In genomic region chr11:99513368-99513767, GRCh38 we compare ENCODE assay signal across 25 cellular contexts.
"Had no signal": no experiment of that assay in that cellular context is flagged by ENCODE, and none has a peak within 500 bp of the region (broad histone marks: within the 10 kb centered on the region; RNA-seq: fewer than 3 reads in every experiment).

No MANE protein-coding gene starts in this region.

- H3K27me3 Mint-ChIP-seq: naive thymus-derived CD4-positive, alpha-beta T cell; type B pancreatic cell had no signal

- H3K9me3 ChIP-seq: esophagus muscularis mucosa, gastroesophageal sphincter, heart left ventricle, left lung, ovary, right lobe of liver, tibial artery had no signal

- H3K36me3 ChIP-seq: esophagus muscularis mucosa, gastroesophageal sphincter, heart left ventricle, left lung, ovary, right lobe of liver, stomach, tibial artery had no signal

- H3K79me2 ChIP-seq: hepatocyte had no signal

- H3K27ac ChIP-seq: coronary artery, esophagus muscularis mucosa, foreskin keratinocyte, gastroesophageal sphincter, heart left ventricle, hepatocyte, left lung, ovary, right lobe of liver, stomach, tibial artery had no signal

- H2AFZ ChIP-seq: hepatocyte had no signal

- H3K4me3 ChIP-seq: coronary artery, esophagus muscularis mucosa, gastroesophageal sphincter, heart left ventricle, hepatocyte, left lung, ovary, right lobe of liver, stomach, tibial artery had no signal

- H3K4me1 ChIP-seq: esophagus muscularis mucosa, foreskin keratinocyte, gastroesophageal sphincter, heart left ventricle, left lung, right lobe of liver, stomach, tibial artery had no signal

- H3K27me3 ChIP-seq: esophagus muscularis mucosa, foreskin keratinocyte, gastroesophageal sphincter, heart left ventricle, hepatocyte, left lung, ovary, right lobe of liver, stomach, tibial artery had no signal

- H3K9me3 Mint-ChIP-seq: nephron, type B pancreatic cell had no signal

- H3K4me1 Mint-ChIP-seq: naive thymus-derived CD4-positive, alpha-beta T cell; nephron; stimulated activated effector memory CD8-positive, alpha-beta T cell treated with anti-CD3 and anti-CD28 coated beads, Interleukin-12 subunit alpha, Interleukin-12 subunit beta, amount 100 ng/mL, for 72 hours had no signal

- DNase-seq: dermis blood vessel endothelial cell; effector memory CD4-positive, alpha-beta T cell; foreskin keratinocyte; heart left ventricle; left cardiac atrium; left lung; mesenchymal stem cell; midbrain; naive thymus-derived CD4-positive, alpha-beta T cell; occipital lobe; ovary; retina; right lobe of liver; stimulated activated CD4-positive, alpha-beta T cell treated with anti-CD3 and anti-CD28 coated beads, Interleukin-2, amount 100 ng/mL, for 24 hours; stimulated activated CD4-positive, alpha-beta T cell treated with anti-CD3 and anti-CD28 coated beads, Interleukin-4, amount 100 ng/mL, for 24 hours; stimulated activated naive CD4-positive, alpha-beta T cell treated with Interleukin-2 at 50 U/mL for 16 hours; stomach; tibial artery had no signal

- H3K4me2 ChIP-seq: hepatocyte had no signal

- H3K4me3 Mint-ChIP-seq: naive thymus-derived CD4-positive, alpha-beta T cell; nephron; stimulated activated effector memory CD8-positive, alpha-beta T cell treated with anti-CD3 and anti-CD28 coated beads, Interleukin-12 subunit alpha, Interleukin-12 subunit beta, amount 100 ng/mL, for 72 hours; type B pancreatic cell had no signal

- H3K27ac Mint-ChIP-seq: naive thymus-derived CD4-positive, alpha-beta T cell; nephron; stimulated activated effector memory CD8-positive, alpha-beta T cell treated with anti-CD3 and anti-CD28 coated beads, Interleukin-12 subunit alpha, Interleukin-12 subunit beta, amount 100 ng/mL, for 72 hours; type B pancreatic cell had no signal

- ATAC-seq: foreskin keratinocyte; gastroesophageal sphincter; heart left ventricle; left cardiac atrium; left lung; naive thymus-derived CD4-positive, alpha-beta T cell; right lobe of liver; stimulated activated effector memory CD8-positive, alpha-beta T cell treated with anti-CD3 and anti-CD28 coated beads, Interleukin-12 subunit alpha, Interleukin-12 subunit beta, amount 100 ng/mL, for 72 hours had no signal

- H3K36me3 Mint-ChIP-seq: stimulated activated effector memory CD8-positive, alpha-beta T cell treated with anti-CD3 and anti-CD28 coated beads, Interleukin-12 subunit alpha, Interleukin-12 subunit beta, amount 100 ng/mL, for 72 hours; type B pancreatic cell had no signal
